Comparison of ENCODE assay signal across 27 cellular contexts in the genomic region with DNA sequence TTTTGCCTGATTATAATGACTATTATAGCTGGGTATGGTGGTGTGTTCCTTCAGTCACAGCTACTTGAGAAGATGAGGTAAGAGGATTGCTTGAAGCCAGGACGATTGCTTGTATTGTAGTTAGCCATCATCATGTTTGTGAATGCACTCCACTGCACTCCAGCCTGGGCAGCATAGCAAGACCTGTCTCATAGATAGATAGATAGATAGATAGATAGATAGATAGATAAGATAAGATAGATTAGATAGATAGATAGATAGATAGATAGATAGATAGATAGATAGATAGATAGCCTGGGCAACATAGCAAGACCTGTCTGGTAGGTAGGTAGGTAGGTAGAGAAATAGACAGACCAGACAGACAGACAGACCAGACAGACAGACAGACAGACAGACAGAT.
"Had no signal": no experiment of that assay in that cellular context is flagged by ENCODE, and none has a peak within 500 bp of the region (broad histone marks: within the 10 kb centered on the region; RNA-seq: fewer than 3 reads in every experiment).

No MANE protein-coding gene starts in this region.

- H3K27ac Mint-ChIP-seq: naive thymus-derived CD8-positive, alpha-beta T cell; nephron; stimulated activated effector memory CD8-positive, alpha-beta T cell treated with anti-CD3 and anti-CD28 coated beads, Interleukin-12 subunit alpha, Interleukin-12 subunit beta, amount 100 ng/mL, for 72 hours had no signal

- H3K9me3 ChIP-seq: left ventricle myocardium inferior, mucosa of descending colon, pancreas, prostate gland, tibial nerve, upper lobe of left lung, vagina had no signal

- ATAC-seq: mucosa of descending colon; naive thymus-derived CD8-positive, alpha-beta T cell; pancreas; right cardiac atrium; sciatic nerve; stimulated activated effector memory CD8-positive, alpha-beta T cell treated with anti-CD3 and anti-CD28 coated beads, Interleukin-12 subunit alpha, Interleukin-12 subunit beta, amount 100 ng/mL, for 72 hours; stimulated activated naive CD8-positive, alpha-beta T cell treated with anti-CD3 and anti-CD28 coated beads, Interleukin-15, amount 100 ng/mL, for 72 hours had no signal

- H3K4me2 ChIP-seq: hepatocyte had no signal

- H3K36me3 ChIP-seq: left ventricle myocardium inferior, pancreas, prostate gland, vagina had no signal

- H3K79me2 ChIP-seq: hepatocyte had no signal

- H3K27me3 ChIP-seq: hepatocyte, pancreas, tibial nerve, upper lobe of left lung, vagina had no signal

- H3K4me3 ChIP-seq: hepatocyte, left ventricle myocardium inferior, lung, mucosa of descending colon, pancreas, prostate gland, skin epidermis, tibial nerve, upper lobe of left lung, vagina had no signal

- H3K27ac ChIP-seq: hepatocyte, pancreas, prostate gland, skin epidermis, tibial nerve, upper lobe of left lung, vagina had no signal

- H2AFZ ChIP-seq: hepatocyte had no signal

- H3K27me3 Mint-ChIP-seq: naive thymus-derived CD8-positive, alpha-beta T cell; stimulated activated naive CD8-positive, alpha-beta T cell treated with anti-CD3 and anti-CD28 coated beads, Interleukin-15, amount 100 ng/mL, for 72 hours had no signal

- DNase-seq: islet precursor cell; left ventricle myocardium inferior; midbrain; mucosa of descending colon; naive thymus-derived CD8-positive, alpha-beta T cell; nucleus accumbens; pancreas; posterior cingulate gyrus; retina; right cardiac atrium; stimulated activated CD4-positive, alpha-beta T cell treated with anti-CD3 and anti-CD28 coated beads, Interleukin-12 subunit alpha, Interleukin-12 subunit beta, amount 100 ng/mL, for 4 hours; stimulated activated CD4-positive, alpha-beta T cell treated with anti-CD3 and anti-CD28 coated beads, Interleukin-15, amount 100 ng/mL, for 24 hours; stimulated activated CD4-positive, alpha-beta T cell treated with anti-CD3 and anti-CD28 coated beads, Interleukin-4, amount 100 ng/mL, for 24 hours; stimulated activated naive CD4-positive, alpha-beta T cell treated with Interleukin-2 at 50 U/mL for 16 hours; stimulated activated naive CD8-positive, alpha-beta T cell treated with anti-CD3 and anti-CD28 coated beads, Interleukin-15, amount 100 ng/mL, for 72 hours; substantia nigra; upper lobe of left lung had no signal

- H3K9me3 Mint-ChIP-seq: naive thymus-derived CD8-positive, alpha-beta T cell; nephron; neural crest cell; stimulated activated effector memory CD8-positive, alpha-beta T cell treated with anti-CD3 and anti-CD28 coated beads, Interleukin-12 subunit alpha, Interleukin-12 subunit beta, amount 100 ng/mL, for 72 hours; stimulated activated naive CD8-positive, alpha-beta T cell treated with anti-CD3 and anti-CD28 coated beads, Interleukin-15, amount 100 ng/mL, for 72 hours had no signal

- H3K4me1 ChIP-seq: pancreas, prostate gland, upper lobe of left lung, vagina had no signal

- H3K4me3 Mint-ChIP-seq: naive thymus-derived CD8-positive, alpha-beta T cell; nephron; neural crest cell; stimulated activated effector memory CD8-positive, alpha-beta T cell treated with anti-CD3 and anti-CD28 coated beads, Interleukin-12 subunit alpha, Interleukin-12 subunit beta, amount 100 ng/mL, for 72 hours; stimulated activated naive CD8-positive, alpha-beta T cell treated with anti-CD3 and anti-CD28 coated beads, Interleukin-15, amount 100 ng/mL, for 72 hours had no signal

- H3K4me1 Mint-ChIP-seq: neural crest cell; stimulated activated naive CD8-positive, alpha-beta T cell treated with anti-CD3 and anti-CD28 coated beads, Interleukin-15, amount 100 ng/mL, for 72 hours had no signal
